8 cellular contexts compared by ENCODE assay signal in the genomic region with DNA sequence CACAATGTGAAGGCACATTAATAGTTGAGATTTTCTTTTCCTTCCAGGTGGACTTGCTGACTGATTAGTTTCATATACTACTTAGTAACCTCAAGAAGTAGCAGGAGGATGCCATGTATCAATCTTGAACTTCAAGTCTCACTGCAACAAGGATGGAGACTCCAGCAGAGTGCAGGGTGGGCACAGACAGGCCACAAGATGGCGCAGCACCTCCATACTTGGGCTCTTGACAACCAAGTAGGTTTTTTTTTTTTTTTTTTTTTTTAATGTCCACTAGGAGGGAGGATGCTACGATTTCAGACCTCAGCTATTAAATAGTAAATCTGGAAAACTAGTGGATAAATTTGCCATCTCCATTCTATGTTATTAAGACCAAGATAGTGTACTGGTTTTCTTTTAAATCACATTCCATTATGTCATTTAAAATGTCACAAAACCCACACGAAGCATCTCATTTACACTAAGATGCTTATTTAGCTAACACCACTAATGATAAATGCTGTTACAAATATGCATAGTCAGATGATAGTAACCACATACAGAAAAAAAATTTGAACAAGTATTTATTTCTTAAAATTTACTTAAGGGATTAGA. TPM values are rescaled to one million over a fixed set of nuclear protein-coding genes. Genes with fewer than 3 reads are reported as not detected.
A peak's percentile ranks its signal among the peaks of the same experiment; 100 is the strongest.
DNase-seq lines count a peak whose midpoint lies in the region; ATAC-seq and TF ChIP-seq lines count a peak whose summit lies in the region.

No MANE protein-coding gene starts in this region.

- H3K4me1 ChIP-seq in gastroesophageal sphincter (peaks cover 0 to 9% (median 0%) of the 10 kb centered on the region in 3 donors), parathyroid adenoma (no peaks in the 10 kb centered on the region), transverse colon (peaks cover 0 to 3% (median 0%) of the 10 kb centered on the region in 4 donors)

- no peak overlapping the region for H3K4me2 ChIP-seq in parathyroid adenoma (ENCODE audit: low read length)

- TF ChIP-seq POLR2A in gastroesophageal sphincter (IDR thresholded peaks at IDR 0.05) = no peak
- TF ChIP-seq POLR2A in transverse colon (IDR thresholded peaks at IDR 0.05) = no peak

- CTCF ChIA-PET in AG04449 (lab: Yijun Ruan, JAX) = interaction anchor here (0.6 to 5.3 kb wide), 35 partner anchors 10 to 905 kb away, joined by 3 to 121 read pairs (median 5); no protein-coding TSS in a partner anchor

- H3K9me3 ChIP-seq in MG63 (no peaks in the 10 kb centered on the region), gastroesophageal sphincter (no peaks in the 10 kb centered on the region), parathyroid adenoma (ENCODE audit: control insufficient read depth, low read length) (no peaks in the 10 kb centered on the region), transverse colon (no peaks in the 10 kb centered on the region)

- H3K27ac ChIP-seq in gastroesophageal sphincter = no peak overlapping the region
- no peak overlapping the region for H3K27ac ChIP-seq in parathyroid adenoma
- no peak overlapping the region for H3K27ac ChIP-seq in transverse colon

- in situ Hi-C loops in SK-MEL-5 (cut with HindIII; ENCODE audit: low pct_unique_long_range_greater_than_20kb, low sequenced_read_pairs) (no loop called here), transverse colon (cut with MboI; ENCODE audit: low pct_ligation_motif_present in 1 of 4, low pct_unique_long_range_greater_than_20kb in 1 of 4, low sequenced_read_pairs in 3 of 4) (loop anchor here in 3 of 4 donors (10.0 to 25.0 kb wide), 3 partner anchors 251 to 901 kb away; no protein-coding TSS in a partner anchor)

- POLR2A ChIA-PET in AG04449 (lab: Yijun Ruan, JAX) = interaction anchor here (0.6 to 0.8 kb wide), 2 partner anchors 52 to 135 kb away, joined by 4 to 5 read pairs; no protein-coding TSS in a partner anchor

- H3K27me3 ChIP-seq in MG63 (no peaks in the 10 kb centered on the region), gastroesophageal sphincter (no peaks in the 10 kb centered on the region), parathyroid adenoma (ENCODE audit: control insufficient read depth, insufficient read depth, low read length) (no peaks in the 10 kb centered on the region), transverse colon (no peaks in the 10 kb centered on the region)

- TF ChIP-seq EP300 in gastroesophageal sphincter (IDR thresholded peaks at IDR 0.05) (no peak), transverse colon (IDR thresholded peaks at IDR 0.05; ENCODE audit: low read depth) (no peak)

- H3K9ac ChIP-seq in parathyroid adenoma = no peak overlapping the region

- no peak overlapping the region for H2AFZ ChIP-seq in parathyroid adenoma

- no peak overlapping the region for H3K4me3 ChIP-seq in AG04449 (ENCODE audit: low read depth, low read length)
- no peak overlapping the region for H3K4me3 ChIP-seq in MG63
- H3K4me3 ChIP-seq in gastroesophageal sphincter = no peak overlapping the region
- H3K4me3 ChIP-seq in parathyroid adenoma (ENCODE audit: low read depth, low read length) = no peak overlapping the region
- no peak overlapping the region for H3K4me3 ChIP-seq in transverse colon

- H3K79me2 ChIP-seq in parathyroid adenoma = no peaks in the 10 kb centered on the region

- DNase-seq in AG04449 (ENCODE audit: low read depth, low spot score) (peak; percentile 38), MG63 (peak; percentile 68), SK-MEL-5 (ENCODE audit: low read depth, low spot score) (peak; percentile 83), transverse colon (peak; percentile 83)
- DNase-seq in activated gamma-delta T cell treated with anti-CD3 and anti-CD28 coated beads, Interleukin-2, amount 50 U/mL, for 16 hours (ENCODE audit: low read depth) = peak; percentile 62

- TF ChIP-seq CTCF in AG04449 (IDR thresholded peaks at IDR 0.05; ENCODE audit: insufficient read depth, low read length, missing control alignments) (peak; percentile 87), gastroesophageal sphincter (IDR thresholded peaks at IDR 0.05) (peak in 3 of 4 experiments; percentile 63 to 84 (median 74)), parathyroid adenoma (IDR thresholded peaks at IDR 0.05) (peak; percentile 83), transverse colon (IDR thresholded peaks at IDR 0.05) (peak; percentile 53 to 80 (median 75))

- WGBS in gastroesophageal sphincter (ENCODE audit: low coverage in 1 of 2), 2 donors = 4 to 31% methylated on average over 2 to 3 of the region's 3 CpGs
- WGBS in transverse colon (ENCODE audit: low coverage in 1 of 2), 2 donors = 28 to 41% methylated on average over 3 of the region's 3 CpGs

- H3K36me3 ChIP-seq in MG63 = peaks cover 36% of the 10 kb centered on the region
- H3K36me3 ChIP-seq in gastroesophageal sphincter = peaks cover 2 to 57% of the 10 kb centered on the region in 2 donors
- no peaks in the 10 kb centered on the region for H3K36me3 ChIP-seq in parathyroid adenoma (ENCODE audit: control insufficient read depth, insufficient read depth, low read length)
- H3K36me3 ChIP-seq in transverse colon = peaks cover 0 to 44% (median 7%) of the 10 kb centered on the region in 4 donors

- intact Hi-C loops in transverse colon (cut with DNase I; ENCODE audit: low total_unique reads) = no loop called here

- ATAC-seq in GM19023 (IDR thresholded peaks at IDR 0.05; ENCODE audit: unreplicated experiment) (peak; percentile 55), gastroesophageal sphincter (peak; percentile 78)

RNA-seq across cellular contexts. Expression of a gene that starts 58.6 kb away (rescaled TPM):
- total RNA-seq in MG63 (2014; rRNA removed; shearing (Covaris generic); ENCODE audit: low replicate concordance) = 127 and 219 TPM in 2 replicates
- 92.2 and 98.5 TPM in 2 replicates for total RNA-seq in SK-MEL-5 (2014; rRNA removed; shearing (Covaris generic))
- 41.8 and 60.5 TPM in 2 replicates for polyA plus RNA-seq in SK-MEL-5 (2015; cell fraction: cytosol; rRNA removed)
- polyA plus RNA-seq in SK-MEL-5 (2015; cell fraction: nucleus; rRNA removed) = 29.4 and 30.7 TPM in 2 replicates
- total RNA-seq in gastroesophageal sphincter (100 to 1,000 TPM; 351 to 761 (median 435) TPM), transverse colon (100 to 1,000 TPM in 3 of 4 donors, 10 to 100 TPM in 1; 51.3 to 179 (median 136) TPM)
